Comparison of ENCODE assay signal across 10 cellular contexts in genomic region chr14:99286761-99287160, GRCh38. TPM values are rescaled to one million over a fixed set of nuclear protein-coding genes. Genes with fewer than 3 reads are reported as not detected.
DNase-seq lines count a peak whose midpoint lies in the region; ATAC-seq, FAIRE-seq and TF ChIP-seq lines count a peak whose summit lies in the region.
"Had no signal": no experiment of that assay in that cellular context is flagged by ENCODE, and none has a peak within 500 bp of the region (broad histone marks: within the 10 kb centered on the region; RNA-seq: fewer than 3 reads in every experiment).

No MANE protein-coding gene starts in this region.

- no peak overlapping the region for H3K9ac ChIP-seq in kidney (ENCODE audit: low read length in 2 of 2)

- H3K4me3 Mint-ChIP-seq in T-cell (peak overlapping the region; percentile 41 to 78 (median 48)), endothelial cell (ENCODE audit: unreplicated experiment) (no peak overlapping the region)

- no peaks in the 10 kb centered on the region for H3K4me1 ChIP-seq in kidney (ENCODE audit: control insufficient read depth in 1 of 2, insufficient read depth in 1 of 2, low read depth in 1 of 2, low read length in 2 of 2)

- POLR2A ChIA-PET in T-cell (lab: Charles Lee) = interaction anchor here in 1 of 2 donors (1.2 kb wide), 1 partner anchor 19 kb away, joined by 3 read pairs; no protein-coding TSS in a partner anchor

- no peaks in the 10 kb centered on the region for H3K36me3 ChIP-seq in kidney (ENCODE audit: control insufficient read depth in 1 of 2, insufficient read depth in 2 of 2, low read length in 2 of 2)

- H3K4me1 Mint-ChIP-seq in T-cell = peaks cover 11 to 17% (median 14%) of the 10 kb centered on the region in 3 donors
- H3K4me1 Mint-ChIP-seq in endothelial cell (ENCODE audit: unreplicated experiment) = no peaks in the 10 kb centered on the region

- H3K27me3 Mint-ChIP-seq in T-cell = peaks cover 3 to 5% of the 10 kb centered on the region in 2 donors
- H3K27me3 Mint-ChIP-seq in endothelial cell (ENCODE audit: unreplicated experiment) = peaks cover 7% of the 10 kb centered on the region

- CTCF ChIA-PET in T-cell (lab: Charles Lee) = interaction anchor here in 1 of 2 donors (0.6 to 0.8 kb wide), 3 partner anchors 33 to 397 kb away, joined by 3 to 4 read pairs (median 4); no protein-coding TSS in a partner anchor

- H3K4me3 ChIP-seq in kidney (ENCODE audit: low read length in 2 of 2) = no peak overlapping the region

- ATAC-seq in GM19324 (IDR thresholded peaks at IDR 0.05; ENCODE audit: low FRiP score, unreplicated experiment) (peak; percentile 63), HG02938 (IDR thresholded peaks at IDR 0.05; ENCODE audit: unreplicated experiment) (peak; percentile 63), T-cell (replicated peaks in 1 of 4) (no peak)

- H3K27ac Mint-ChIP-seq in T-cell (peak overlapping the region; percentile 49 to 89), endothelial cell (ENCODE audit: unreplicated experiment) (no peak overlapping the region)

- no peaks in the 10 kb centered on the region for H3K9me3 ChIP-seq in kidney (ENCODE audit: control insufficient read depth in 1 of 2, low read length in 2 of 2)

- H3K9me3 Mint-ChIP-seq in T-cell (no peaks in the 10 kb centered on the region), endothelial cell (ENCODE audit: unreplicated experiment) (no peaks in the 10 kb centered on the region)

- peak; percentile 49 for DNase-seq in GM10266 (ENCODE audit: extremely low spot score)
- DNase-seq in T-cell = no peak
- no peak for DNase-seq in iPS-NIHi11 (ENCODE audit: low spot score)
- DNase-seq in endothelial cell (ENCODE audit: low spot score) = no peak
- DNase-seq in kidney = no peak
- no peak for DNase-seq in DMS153 (lab: John Stamatoyannopoulos, UW)
- DNase-seq: erythroblast had no signal

- FAIRE-seq in kidney (lab: Jason Lieb, UNC) = no peak
- FAIRE-seq: astrocyte had no signal

- no peak for TF ChIP-seq CTCF in GM10266 (IDR thresholded peaks at IDR 0.05; ENCODE audit: control insufficient read depth, insufficient read depth, low read depth, missing control alignments)
- no peak for TF ChIP-seq CTCF in endothelial cell (IDR thresholded peaks at IDR 0.05; ENCODE audit: unreplicated experiment)
- no peak for TF ChIP-seq CTCF in kidney (IDR thresholded peaks at IDR 0.05; ENCODE audit: borderline replicate concordance, extremely low read depth, insufficient read depth)

- no peaks in the 10 kb centered on the region for H3K36me3 Mint-ChIP-seq in T-cell
- peaks cover 4% of the 10 kb centered on the region for H3K36me3 Mint-ChIP-seq in endothelial cell (ENCODE audit: low read depth, unreplicated experiment)

- no peak overlapping the region for H3K27ac ChIP-seq in kidney (ENCODE audit: low read depth in 2 of 2, low read length in 2 of 2)

- intact Hi-C loops in kidney (cut with DNase I) = no loop called here

RNA-seq across cellular contexts. Expression of gene BCL11B, which starts 14.8 kb away (rescaled TPM):
- total RNA-seq in T-cell (100 to 1,000 TPM; 181 to 240 (median 196) TPM), endothelial cell (ENCODE audit: unreplicated experiment) (1.0 TPM), kidney (3.3 TPM)
- polyA plus RNA-seq in kidney (ENCODE audit: insufficient read depth, low read depth, low replicate concordance) = 0.13 TPM

Comparison
In these comparisons a context has a peak if more than half of its experiments do, and no peak if none do; other contexts are left out.
1. ATAC-seq: peak in GM19324 (single experiment) and HG02938 (single experiment); none in T-cell (0 of 4).
2. RNA of gene BCL11B, which starts 14.8 kb away (total RNA-seq): 181 to 240 TPM in T-cell; 3.3 TPM in kidney (single experiment) and 1.0 TPM in endothelial cell (single experiment); every median in the first group is over 10 times any median in the second.